8 cellular contexts compared by ENCODE assay signal in the genomic region with DNA sequence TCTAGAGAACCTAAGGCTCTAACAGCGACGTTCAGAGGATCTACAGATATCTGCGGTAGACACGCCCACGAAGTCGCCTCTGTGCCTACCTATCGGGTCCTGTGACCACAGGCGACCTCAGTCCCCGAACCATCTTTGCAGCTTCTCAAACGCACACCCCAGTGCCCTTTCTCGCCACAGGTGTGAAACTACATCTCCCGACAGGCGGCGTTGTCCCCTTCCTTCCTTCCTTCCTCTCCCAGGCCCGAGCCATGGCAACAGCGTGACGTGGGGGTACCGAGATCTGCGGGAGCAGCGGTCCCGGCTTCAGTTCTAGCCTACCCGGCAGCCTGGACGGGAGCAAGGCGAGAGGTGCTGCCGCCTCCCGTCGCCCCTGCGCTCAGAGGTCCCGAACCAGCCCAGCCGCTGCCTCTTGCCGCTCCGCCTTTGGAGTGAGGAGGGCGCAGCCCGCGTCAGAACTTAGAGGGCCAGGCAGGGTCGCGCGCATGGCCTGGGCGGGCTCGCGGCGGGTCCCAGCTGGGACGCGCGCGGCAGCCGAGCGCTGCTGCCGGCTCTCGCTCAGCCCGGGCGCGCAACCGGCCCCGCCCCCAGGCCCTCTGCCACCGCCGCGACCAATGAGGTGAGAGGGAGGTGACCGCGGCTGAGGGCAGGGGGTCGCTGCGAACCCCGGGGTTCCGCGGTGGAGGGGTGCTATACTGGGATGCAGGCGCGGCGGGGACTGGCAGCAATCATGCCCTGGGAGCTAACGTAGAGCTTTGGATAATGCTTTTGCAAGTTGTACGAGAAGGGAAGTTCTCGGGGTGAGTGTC.
DNase-seq lines count a peak whose midpoint lies in the region; ATAC-seq and TF ChIP-seq lines count a peak whose summit lies in the region.

A gene (plus strand): TSS at position 309 of the 809 bp plus-strand sequence. CDS start 177 bp downstream, at position 486.

- peak; percentile 79 for TF ChIP-seq CTCF in AG09309 (IDR thresholded peaks at IDR 0.05; ENCODE audit: control insufficient read depth, insufficient read depth, low read depth, low read length, missing control alignments)

- H3K27ac ChIP-seq in caudate nucleus (ENCODE audit: low read depth, low read length), result peak within 1 kb of the TSS; percentile 94

- DNase-seq in AG09309 (ENCODE audit: low read depth) (peak; percentile 39), NCI-H226 (peak; percentile 77), caudate nucleus (lab: John Stamatoyannopoulos, UW) (peak in 60 of 61 donors; percentile 19 to 92 (median 80)), inferior parietal cortex (ENCODE audit: extremely low spot score) (peak; percentile 85)
- peak; percentile 63 to 78 (median 74) for DNase-seq in activated CD4-positive, CD25-positive, alpha-beta regulatory T cell (lab: John Stamatoyannopoulos, UW)
- DNase-seq in stimulated activated CD4-positive, alpha-beta T cell treated with anti-CD3 and anti-CD28 coated beads, Interleukin-12 subunit alpha, Interleukin-12 subunit beta, amount 100 ng/mL, for 24 hours (ENCODE audit: low read depth in 2 of 2), result peak; percentile 71 to 87

- peak within 1 kb of the TSS; percentile 74 for H3K4me3 ChIP-seq in AG09309 (ENCODE audit: control insufficient read depth, low read depth, low read length)

- ATAC-seq in GM18907 (IDR thresholded peaks at IDR 0.05; ENCODE audit: unreplicated experiment) (peak; percentile 89), HG03139 (IDR thresholded peaks at IDR 0.05; ENCODE audit: unreplicated experiment) (peak; percentile 84)

Comparison
In these comparisons a context has a peak if more than half of its experiments do, and no peak if none do; other contexts are left out.
1. Peak in every context shown above with its lines: DNase-seq, ATAC-seq, H3K4me3 ChIP-seq and H3K27ac ChIP-seq.